ENCODE assay signal across 26 cellular contexts in genomic region chr9:21967707-21968106, GRCh38. TPM values are rescaled to one million over a fixed set of nuclear protein-coding genes. Genes with fewer than 3 reads are reported as not detected.
DNase-seq lines count a peak whose midpoint lies in the region; ATAC-seq and TF ChIP-seq lines count a peak whose summit lies in the region.
"Had no signal": no experiment of that assay in that cellular context is flagged by ENCODE, and none has a peak within 500 bp of the region (broad histone marks: within the 10 kb centered on the region; RNA-seq: fewer than 3 reads in every experiment).

No MANE protein-coding gene starts in this region.

- H2BK120ac ChIP-seq in mesendoderm (ENCODE audit: low read depth, low read length): no peak overlapping the region

- H3K79me1 ChIP-seq in mesendoderm (ENCODE audit: low read length): no peaks in the 10 kb centered on the region

- TF ChIP-seq CTCF in CD4-positive, alpha-beta T cell (IDR thresholded peaks at IDR 0.05): no peak

- H3K9me3 Mint-ChIP-seq in CD4-positive, alpha-beta T cell: peaks cover 24% of the 10 kb centered on the region
- peaks cover 19% of the 10 kb centered on the region for H3K9me3 Mint-ChIP-seq in activated T-helper 2 cell treated with anti-CD3 and anti-CD28 coated beads, Interferon-gamma antibody, Interleukin-2, Interleukin-4, amounts not matched to agents 10 μg/mL and 5 μg/mL and 100 μg/mL, durations not matched to agents 14 hours and 24 hours and 36 hours

- intact Hi-C loops in CD4-positive, alpha-beta T cell (cut with DNase I, micrococcal nuclease): loop anchor here in 1 of 2 experiments (5.0 kb wide), 1 partner anchor 35 kb away; no protein-coding TSS in a partner anchor
- intact Hi-C loops in activated T-helper 2 cell treated with anti-CD3 and anti-CD28 coated beads, Interferon-gamma antibody, Interleukin-2, Interleukin-4, amounts not matched to agents 10 μg/mL and 5 μg/mL and 100 μg/mL, durations not matched to agents 14 hours and 24 hours and 36 hours (cut with micrococcal nuclease): loop anchor here (5.0 kb wide), 1 partner anchor 480 kb away; the partner anchor contains the start of gene DMRTA1

- CTCF ChIA-PET in CD4-positive, alpha-beta T cell (lab: Charles Lee): no interaction called here

- no peak overlapping the region for H3K23ac ChIP-seq in mesendoderm (ENCODE audit: low read length)

- H3K9ac ChIP-seq in ES-I3 (ENCODE audit: low read depth, low read length): peak overlapping the region; percentile 28; the same call in 1 of the 2 replicates
- no peak overlapping the region for H3K9ac ChIP-seq in mesendoderm (ENCODE audit: low read length)
- H3K9ac ChIP-seq: BLaER1 had no signal

- WGBS in mesendoderm (ENCODE audit: extremely low coverage, insufficient coverage, low lambda C conversion rate): no CpG with 5 or more reads among the region's 10 CpGs

- no peak overlapping the region for H4K5ac ChIP-seq in mesendoderm (ENCODE audit: low read length)

- no peak for ATAC-seq in CD4-positive, alpha-beta T cell (ENCODE audit: poor library complexity)
- no peak for ATAC-seq in GM18498 (IDR thresholded peaks at IDR 0.05; ENCODE audit: unreplicated experiment)

- no peak overlapping the region for H2BK15ac ChIP-seq in mesendoderm (replicated peaks; ENCODE audit: low read depth)

- peaks cover 7% of the 10 kb centered on the region for H3K4me1 ChIP-seq in ES-I3 (ENCODE audit: insufficient read depth, low read length)
- peaks cover 2% of the 10 kb centered on the region for H3K4me1 ChIP-seq in mesendoderm (ENCODE audit: control insufficient read depth, low read depth, low read length)

- POLR2A ChIA-PET in CD4-positive, alpha-beta T cell (lab: Charles Lee): no interaction called here

- no peak overlapping the region for H3K4me3 ChIP-seq in mesendoderm (ENCODE audit: low read length)
- H3K4me3 ChIP-seq: BLaER1, cardiac muscle cell, left ventricle myocardium inferior, SJCRH30, suprapubic skin, upper lobe of left lung had no signal

- peaks cover 52% of the 10 kb centered on the region for H3K9me3 ChIP-seq in CD4-positive, alpha-beta T cell (ENCODE audit: control insufficient read depth, low read length)
- H3K9me3 ChIP-seq in ES-I3 (ENCODE audit: control insufficient read depth, insufficient read depth, low read length): no peaks in the 10 kb centered on the region
- H3K9me3 ChIP-seq: SJCRH30, suprapubic skin had no signal

- H3K4ac ChIP-seq in mesendoderm (ENCODE audit: low read depth, low read length): no peak overlapping the region

- H2BK5ac ChIP-seq in mesendoderm (ENCODE audit: low read length): no peak overlapping the region

- no peak overlapping the region for H3K4me2 ChIP-seq in mesendoderm (ENCODE audit: low read length)

- peaks cover 11% of the 10 kb centered on the region for H3K36me3 Mint-ChIP-seq in CD4-positive, alpha-beta T cell (ENCODE audit: low read depth)
- H3K36me3 Mint-ChIP-seq in activated T-helper 2 cell treated with anti-CD3 and anti-CD28 coated beads, Interferon-gamma antibody, Interleukin-2, Interleukin-4, amounts not matched to agents 10 μg/mL and 5 μg/mL and 100 μg/mL, durations not matched to agents 14 hours and 24 hours and 36 hours (ENCODE audit: low read depth): peaks cover 30% of the 10 kb centered on the region

- H3K4me3 Mint-ChIP-seq in CD4-positive, alpha-beta T cell: no peak overlapping the region
- H3K4me3 Mint-ChIP-seq in activated T-helper 2 cell treated with anti-CD3 and anti-CD28 coated beads, Interferon-gamma antibody, Interleukin-2, Interleukin-4, amounts not matched to agents 10 μg/mL and 5 μg/mL and 100 μg/mL, durations not matched to agents 14 hours and 24 hours and 36 hours (ENCODE audit: low read depth): no peak overlapping the region
- H3K4me3 Mint-ChIP-seq: activated CD4-positive, alpha-beta memory T cell treated with anti-CD3 and anti-CD28 coated beads for 36 hours; activated naive CD8-positive, alpha-beta T cell had no signal

- H3K79me2 ChIP-seq in mesendoderm (ENCODE audit: control insufficient read depth, insufficient read depth, low read length): no peaks in the 10 kb centered on the region

- no peak overlapping the region for H3K18ac ChIP-seq in mesendoderm (ENCODE audit: low read length)

- peaks cover 100% of the 10 kb centered on the region for H3K27me3 ChIP-seq in CD4-positive, alpha-beta T cell (ENCODE audit: control insufficient read depth, insufficient read depth, low read length)
- peaks cover 65% of the 10 kb centered on the region for H3K27me3 ChIP-seq in mesendoderm (ENCODE audit: insufficient read depth, low read length, poor library complexity)
- H3K27me3 ChIP-seq: SJCRH30 had no signal

- H4K8ac ChIP-seq in mesendoderm (ENCODE audit: low read depth, low read length): no peak overlapping the region

- H3K27me3 Mint-ChIP-seq in CD4-positive, alpha-beta T cell: peaks cover 98% of the 10 kb centered on the region
- H3K27me3 Mint-ChIP-seq in activated T-helper 2 cell treated with anti-CD3 and anti-CD28 coated beads, Interferon-gamma antibody, Interleukin-2, Interleukin-4, amounts not matched to agents 10 μg/mL and 5 μg/mL and 100 μg/mL, durations not matched to agents 14 hours and 24 hours and 36 hours (ENCODE audit: low read depth): peaks cover 89% of the 10 kb centered on the region

- peak overlapping the region; percentile 1 for H3K27ac Mint-ChIP-seq in CD4-positive, alpha-beta T cell
- peak overlapping the region; percentile 61 for H3K27ac Mint-ChIP-seq in activated T-helper 2 cell treated with anti-CD3 and anti-CD28 coated beads, Interferon-gamma antibody, Interleukin-2, Interleukin-4, amounts not matched to agents 10 μg/mL and 5 μg/mL and 100 μg/mL, durations not matched to agents 14 hours and 24 hours and 36 hours
- H3K27ac Mint-ChIP-seq: activated CD4-positive, alpha-beta memory T cell treated with anti-CD3 and anti-CD28 coated beads for 36 hours had no signal

- DNase-seq in CD4-positive, alpha-beta T cell: no peak
- DNase-seq in activated T-helper 2 cell treated with anti-CD3 and anti-CD28 coated beads, Interferon-gamma antibody, Interleukin-2, Interleukin-4, amounts not matched to agents 10 μg/mL and 5 μg/mL and 100 μg/mL, durations not matched to agents 14 hours and 24 hours and 36 hours (ENCODE audit: low spot score): no peak
- DNase-seq in mesendoderm (peak; percentile 22), NCI-H510A treated with DMSO at 0.1 percent for 48 hours (lab: John Stamatoyannopoulos, UW) (no peak), NCI-H524 treated with DMSO at 0.1 percent for 48 hours (lab: John Stamatoyannopoulos, UW) (no peak)
- no peak for DNase-seq in stimulated activated CD4-positive, alpha-beta T cell treated with anti-CD3 and anti-CD28 coated beads, Interleukin-15, amount 100 ng/mL, for 24 hours
- DNase-seq: activated CD4-positive, CD25-positive, alpha-beta regulatory T cell; activated CD8-positive, alpha-beta memory T cell treated with anti-CD3 and anti-CD28 coated beads, Interleukin-2, amount 50 U/mL, for 48 hours; DMS153; effector CD8-positive, alpha-beta T cell; left ventricle myocardium inferior; NCI-H1436 treated with DMSO at 0.1 percent for 48 hours; NCI-H226; occipital lobe; SJCRH30; stimulated activated CD4-positive, alpha-beta T cell treated with anti-CD3 and anti-CD28 coated beads, Interleukin-4, amount 100 ng/mL, for 4 hours; SW 1271 had no signal

- H3K27ac ChIP-seq in CD4-positive, alpha-beta T cell (ENCODE audit: low read depth, low read length): no peak overlapping the region
- no peak overlapping the region for H3K27ac ChIP-seq in mesendoderm (ENCODE audit: low read depth, low read length)
- H3K27ac ChIP-seq: BLaER1, cardiac muscle cell, left ventricle myocardium inferior, SJCRH30, suprapubic skin, upper lobe of left lung had no signal

- no peak overlapping the region for H2AK5ac ChIP-seq in mesendoderm (ENCODE audit: low read length)

- H3K4me1 Mint-ChIP-seq in CD4-positive, alpha-beta T cell (ENCODE audit: low read depth): peaks cover 33% of the 10 kb centered on the region
- H3K4me1 Mint-ChIP-seq in activated T-helper 2 cell treated with anti-CD3 and anti-CD28 coated beads, Interferon-gamma antibody, Interleukin-2, Interleukin-4, amounts not matched to agents 10 μg/mL and 5 μg/mL and 100 μg/mL, durations not matched to agents 14 hours and 24 hours and 36 hours (ENCODE audit: low read depth): peaks cover 26% of the 10 kb centered on the region

- H3K36me3 ChIP-seq in ES-I3 (ENCODE audit: insufficient read depth, low read length) (no peaks in the 10 kb centered on the region), mesendoderm (ENCODE audit: control insufficient read depth, insufficient read depth, low read length) (no peaks in the 10 kb centered on the region)
- H3K36me3 ChIP-seq: cardiac muscle cell, left ventricle myocardium inferior, suprapubic skin, upper lobe of left lung had no signal

- no peak overlapping the region for H3K56ac ChIP-seq in mesendoderm (ENCODE audit: low read length)

RNA-seq across cellular contexts. Expression of gene CDKN2A, which starts 26.5 kb away (rescaled TPM):
- total RNA-seq in CD4-positive, alpha-beta T cell: under 1 TPM; 0.71 to 0.89 TPM
- 5.8 and 7.4 TPM in 2 replicates for total RNA-seq in activated T-helper 2 cell treated with anti-CD3 and anti-CD28 coated beads, Interferon-gamma antibody, Interleukin-2, Interleukin-4, amounts not matched to agents 10 μg/mL and 5 μg/mL and 100 μg/mL, durations not matched to agents 14 hours and 24 hours and 36 hours
- 1.2 TPM for polyA plus RNA-seq in mesendoderm (2013, experiment 1 of 2)
- 1.2 TPM for polyA plus RNA-seq in mesendoderm (2013, experiment 2 of 2)
- total RNA-seq: occipital lobe had no signal
- polyA plus RNA-seq: cardiac muscle cell had no signal

RNA-seq across cellular contexts. Expression of gene CDKN2B-AS1, which starts 26.9 kb away (rescaled TPM):
- total RNA-seq in CD4-positive, alpha-beta T cell: under 1 TPM; 0.25 to 0.30 TPM
- total RNA-seq in activated T-helper 2 cell treated with anti-CD3 and anti-CD28 coated beads, Interferon-gamma antibody, Interleukin-2, Interleukin-4, amounts not matched to agents 10 μg/mL and 5 μg/mL and 100 μg/mL, durations not matched to agents 14 hours and 24 hours and 36 hours: 0.82 and 1.1 TPM in 2 replicates
- 0.10 TPM for polyA plus RNA-seq in mesendoderm (2013, experiment 1 of 2)
- 0.06 TPM for polyA plus RNA-seq in mesendoderm (2013, experiment 2 of 2)
- total RNA-seq: cardiac muscle cell, epithelial cell of proximal tubule had no signal
- polyA plus RNA-seq: cardiac muscle cell had no signal

RNA-seq across cellular contexts. Expression of gene CDKN2B, which starts 41.4 kb away (rescaled TPM):
- not detected for total RNA-seq in CD4-positive, alpha-beta T cell
- total RNA-seq in activated T-helper 2 cell treated with anti-CD3 and anti-CD28 coated beads, Interferon-gamma antibody, Interleukin-2, Interleukin-4, amounts not matched to agents 10 μg/mL and 5 μg/mL and 100 μg/mL, durations not matched to agents 14 hours and 24 hours and 36 hours: 0.62 and 0.69 TPM in 2 replicates
- 1.0 TPM for polyA plus RNA-seq in mesendoderm (2013, experiment 1 of 2)
- 1.3 TPM for polyA plus RNA-seq in mesendoderm (2013, experiment 2 of 2)
